In genomic region chr9:94139672-94140417, GRCh38 we compare ENCODE assay signal across 9 cellular contexts. TPM values are rescaled to one million over a fixed set of nuclear protein-coding genes. Genes with fewer than 3 reads are reported as not detected.
DNase-seq lines count a peak whose midpoint lies in the region; ATAC-seq and TF ChIP-seq lines count a peak whose summit lies in the region.
"Had no signal": no experiment of that assay in that cellular context is flagged by ENCODE, and none has a peak within 500 bp of the region (broad histone marks: within the 10 kb centered on the region; RNA-seq: fewer than 3 reads in every experiment).

No MANE protein-coding gene starts in this region.

- H3K9me3 ChIP-seq in AG04450 (ENCODE audit: control insufficient read depth, insufficient read depth, low read length) = no peaks in the 10 kb centered on the region
- H3K9me3 ChIP-seq in Panc1 (ENCODE audit: control insufficient read depth, insufficient read depth, low read depth, low read length) = no peaks in the 10 kb centered on the region
- H3K9me3 ChIP-seq in esophagus (ENCODE audit: control insufficient read depth in 2 of 2, insufficient read depth in 1 of 2, low read depth in 1 of 2, low read length in 1 of 2) = no peaks in the 10 kb centered on the region
- no peaks in the 10 kb centered on the region for H3K9me3 ChIP-seq in H9 (ENCODE audit: control insufficient read depth, low read depth, low read length)

- no peaks in the 10 kb centered on the region for H3K23me2 ChIP-seq in H9 (ENCODE audit: insufficient read length, low read depth, low read length, poor library complexity, severe bottlenecking)

- H3K4me1 ChIP-seq in Panc1 (ENCODE audit: control insufficient read depth, insufficient read depth, low read length) (peaks cover 23% of the 10 kb centered on the region; the same call in 1 of the 2 replicates), esophagus (ENCODE audit: control insufficient read depth in 2 of 2, insufficient read depth in 2 of 2, low read length in 1 of 2) (peaks cover 4 to 12% of the 10 kb centered on the region in 2 donors), H9 (ENCODE audit: insufficient read depth, low read length) (no peaks in the 10 kb centered on the region)

- H3K4me3 ChIP-seq in AG04450 (ENCODE audit: low read depth, low read length) = peak overlapping the region; percentile 30
- H3K4me3 ChIP-seq in Panc1 (ENCODE audit: low read depth in 2 of 2, low read length in 2 of 2) = peak overlapping the region; percentile 4 to 24; a peak in 1 of 4 replicates
- no peak overlapping the region for H3K4me3 ChIP-seq in esophagus (ENCODE audit: low read depth in 1 of 2, low read length in 2 of 2)

- H3K79me1 ChIP-seq in H9 (ENCODE audit: insufficient read depth, low read depth, low read length, poor library complexity, severe bottlenecking) = no peaks in the 10 kb centered on the region

- H3K27ac ChIP-seq in AG04450 (ENCODE audit: low read depth, low read length) (peak overlapping the region; percentile 86), Panc1 (ENCODE audit: low read length) (peak overlapping the region; percentile 76), esophagus (ENCODE audit: low read depth in 2 of 2, low read length in 1 of 2) (peak overlapping the region; percentile 44 to 89), H9 (ENCODE audit: insufficient read length, low read depth, low read length) (no peak overlapping the region)

- H3K9me3 Mint-ChIP-seq in nephron progenitor cell (no peaks in the 10 kb centered on the region), H9 (no peaks in the 10 kb centered on the region; a peak in 1 of 5 replicates)

- H3K4me2 ChIP-seq in H9 (ENCODE audit: insufficient read depth, insufficient read length, low read length) = no peak overlapping the region

- H3T11ph ChIP-seq in H9 (ENCODE audit: low read length) = no peak overlapping the region

- H2BK120ac ChIP-seq in H9 (ENCODE audit: low read depth, low read length, poor library complexity, severe bottlenecking) = no peak overlapping the region

- no peak overlapping the region for H2BK15ac ChIP-seq in H9 (ENCODE audit: low read depth, low read length)

- no peaks in the 10 kb centered on the region for H3K36me3 Mint-ChIP-seq in nephron progenitor cell (ENCODE audit: low read depth)
- H3K36me3 Mint-ChIP-seq in H9 (ENCODE audit: insufficient read depth in 1 of 3, low read depth in 3 of 3) = no peaks in the 10 kb centered on the region

- in situ Hi-C loops in Panc1 (cut with HindIII; ENCODE audit: low pct_unique_long_range_greater_than_20kb, low sequenced_read_pairs) = no loop called here

- no peak overlapping the region for H3K4me3 Mint-ChIP-seq in nephron progenitor cell
- H3K4me3 Mint-ChIP-seq in H9 = no peak overlapping the region

- peak; percentile 91 for ATAC-seq in Panc1
- no peak for ATAC-seq in HG02885 (IDR thresholded peaks at IDR 0.05; ENCODE audit: poor library complexity, unreplicated experiment)
- no peak for ATAC-seq in HG03571 (IDR thresholded peaks at IDR 0.05; ENCODE audit: unreplicated experiment)

- no peak overlapping the region for H2AK5ac ChIP-seq in H9 (ENCODE audit: insufficient read length, low read length)

- no peak overlapping the region for H3K18ac ChIP-seq in H9 (ENCODE audit: insufficient read length, low read depth, low read length)

- no peak overlapping the region for H4K8ac ChIP-seq in H9 (replicated peaks; ENCODE audit: insufficient read length, low read depth, low read length)

- no peaks in the 10 kb centered on the region for H3K36me3 ChIP-seq in Panc1 (ENCODE audit: control insufficient read depth, insufficient read depth, low read length)
- H3K36me3 ChIP-seq in esophagus (ENCODE audit: control insufficient read depth in 2 of 2, insufficient read depth in 2 of 2, low read length in 1 of 2) = no peaks in the 10 kb centered on the region

- BruUV-seq in Panc1 (replicated peaks; lab: Mats Ljungman, UMichigan) = no TSS peak

- no peaks in the 10 kb centered on the region for H3K79me2 ChIP-seq in H9 (ENCODE audit: insufficient read depth, low read length)

- 17 to 38% methylated on average over 13 of the region's 13 CpGs for WGBS in esophagus, 2 donors
- WGBS in H9 (ENCODE audit: extremely low coverage, insufficient read length, low lambda C conversion rate) = no CpG with 5 or more reads among the region's 13 CpGs

- no peak overlapping the region for H2BK5ac ChIP-seq in H9 (ENCODE audit: insufficient read length, low read length)

- CTCF ChIA-PET in AG04450 (lab: Charles Lee) (interaction anchor here (0.6 to 1.4 kb wide), 4 partner anchors 44 to 988 kb away, joined by 4 to 6 read pairs (median 5); no protein-coding TSS in a partner anchor), Panc1 (lab: Charles Lee) (interaction anchor here (0.7 kb wide), 1 partner anchor 72 kb away, joined by 22 read pairs; no protein-coding TSS in a partner anchor)

- no peaks in the 10 kb centered on the region for H4K20me1 ChIP-seq in H9 (ENCODE audit: control insufficient read depth, insufficient read depth, insufficient read length)

- POLR2A ChIA-PET in AG04450 (lab: Yijun Ruan, JAX) (interaction anchor here (0.7 to 1.6 kb wide), 9 partner anchors 20 to 122 kb away, joined by 3 to 35 read pairs (median 7); no protein-coding TSS in a partner anchor), Panc1 (lab: Charles Lee) (interaction anchor here (0.6 to 1.4 kb wide), 3 partner anchors 28 to 837 kb away, joined by 6 to 14 read pairs (median 9); no protein-coding TSS in a partner anchor)

- H3K23ac ChIP-seq in H9 (ENCODE audit: insufficient read length, low read depth, low read length) = no peak overlapping the region

- intact Hi-C loops in Panc1 (cut with micrococcal nuclease; ENCODE audit: unreplicated experiment) = no loop called here

- H3K9ac ChIP-seq in H9 (ENCODE audit: extremely low read depth, insufficient read length, low read length) = no peak overlapping the region

- no peak overlapping the region for H2BK12ac ChIP-seq in H9 (ENCODE audit: insufficient read length, low read depth, low read length)

- H3K4ac ChIP-seq in H9 (ENCODE audit: low read depth, low read length) = no peak overlapping the region

- no peak overlapping the region for H2BK20ac ChIP-seq in H9 (ENCODE audit: low read depth, low read length, poor library complexity, severe bottlenecking)

- H3K4me1 Mint-ChIP-seq in nephron progenitor cell (peaks cover 43% of the 10 kb centered on the region), H9 (peaks cover 9 to 10% of the 10 kb centered on the region in 2 experiments; a peak in 3 of 4 replicates)

- no peaks in the 10 kb centered on the region for H3K27me3 ChIP-seq in AG04450 (ENCODE audit: control insufficient read depth, insufficient read depth, low read length)
- no peaks in the 10 kb centered on the region for H3K27me3 ChIP-seq in Panc1 (ENCODE audit: control insufficient read depth, insufficient read depth, low read length)
- H3K27me3 ChIP-seq in esophagus (ENCODE audit: control insufficient read depth in 1 of 2, insufficient read depth in 2 of 2, low read length in 2 of 2) = no peaks in the 10 kb centered on the region
- H3K27me3 ChIP-seq in H9 (ENCODE audit: insufficient read depth, low read length) = no peaks in the 10 kb centered on the region

- H4K91ac ChIP-seq in H9 (ENCODE audit: insufficient read length, low read depth, low read length) = no peak overlapping the region

- no peak overlapping the region for H4K5ac ChIP-seq in H9 (ENCODE audit: insufficient read length, low read depth, low read length)

- peak overlapping the region; percentile 53 for H3K27ac Mint-ChIP-seq in nephron progenitor cell
- no peak overlapping the region for H3K27ac Mint-ChIP-seq in H9

- H3K14ac ChIP-seq in H9 (ENCODE audit: insufficient read depth, low read length) = no peak overlapping the region

- H3K27me3 Mint-ChIP-seq in nephron progenitor cell (ENCODE audit: low read depth, poor library complexity) (peaks cover 2% of the 10 kb centered on the region), H9 (ENCODE audit: low read depth) (no peaks in the 10 kb centered on the region; the same call in 1 of the 2 replicates)

- no peak overlapping the region for H2AFZ ChIP-seq in H9 (ENCODE audit: low read length)

- no peak for TF ChIP-seq CTCF in AG04450 (IDR thresholded peaks at IDR 0.05; ENCODE audit: low read depth, low read length)
- TF ChIP-seq CTCF in Panc1 (IDR thresholded peaks at IDR 0.05) = no peak
- TF ChIP-seq CTCF in nephron progenitor cell (IDR thresholded peaks at IDR 0.05) = no peak
- no peak for TF ChIP-seq CTCF in H9 (conservative IDR thresholded peaks at IDR 0.05)

- H3K56ac ChIP-seq in H9 (ENCODE audit: insufficient read length, low read depth, low read length) = no peak overlapping the region

- DNase-seq in AG04450 (ENCODE audit: low read depth, low spot score) (peak; percentile 95), Panc1 (ENCODE audit: low read depth, low spot score) (peak; percentile 33), nephron progenitor cell (no peak), H9 (no peak), SKM-1 treated with dmso at 0.1 percent for 144 hours (lab: John Stamatoyannopoulos, UW; ENCODE audit: unreplicated experiment) (no peak)
- DNase-seq: KG1 had no signal

RNA-seq across cellular contexts. Expression of gene PTPDC1, which starts 55.6 kb away (rescaled TPM):
- polyA plus RNA-seq in AG04450 (2011; rRNA removed) (6.0 and 6.6 TPM in 2 replicates), esophagus (1 to 10 TPM in 1 of 2 donors, under 1 TPM in 1; 1.00 to 2.0 TPM)
- polyA minus RNA-seq in AG04450 (2011; rRNA and poly(A)+ RNA removed) = 8.6 and 9.3 TPM in 2 replicates
- total RNA-seq in Panc1 (2021; ENCODE audit: unreplicated experiment) (10.6 TPM), H9 (2021) (4.8 and 5.4 TPM in 2 replicates)
- 4.5 TPM for polyA plus RNA-seq in Panc1 (2012; ENCODE audit: insufficient read length)

Comparison
In these comparisons a context has a peak if more than half of its experiments do, and no peak if none do; other contexts are left out.
1. DNase-seq: peak in AG04450 (single experiment) and Panc1 (single experiment); none in nephron progenitor cell (single experiment), H9 (single experiment) and SKM-1 treated with dmso at 0.1 percent for 144 hours (single experiment).
2. H3K4me3 ChIP-seq: peak in AG04450 (single experiment) and Panc1 (2 of 2); none in esophagus (0 of 2).